23 cellular contexts compared by ENCODE assay signal in genomic region chr6:154512214-154512613, GRCh38. TPM values are rescaled to one million over a fixed set of nuclear protein-coding genes. Genes with fewer than 3 reads are reported as not detected.
A peak's percentile ranks its signal among the peaks of the same experiment; 100 is the strongest.
DNase-seq lines count a peak whose midpoint lies in the region; ATAC-seq, FAIRE-seq and TF ChIP-seq lines count a peak whose summit lies in the region.
"Had no signal": no experiment of that assay in that cellular context is flagged by ENCODE, and none has a peak within 500 bp of the region (broad histone marks: within the 10 kb centered on the region; RNA-seq: fewer than 3 reads in every experiment).

No MANE protein-coding gene starts in this region.

- no peaks in the 10 kb centered on the region for H3K36me3 ChIP-seq in HUES48 (ENCODE audit: control insufficient read depth, insufficient read depth, low read length)
- H3K36me3 ChIP-seq in H1 (ENCODE audit: control insufficient read depth in 2 of 4, insufficient read depth in 4 of 4, low read length in 3 of 4) = peaks cover 0 to 3% (median 0%) of the 10 kb centered on the region in 4 experiments; a peak in 2 of 8 replicates
- no peaks in the 10 kb centered on the region for H3K36me3 ChIP-seq in tibial nerve
- H3K36me3 ChIP-seq: suprapubic skin had no signal

- H3K4ac ChIP-seq in H1 (replicated peaks; ENCODE audit: insufficient read length, low read depth, low read length) = no peak overlapping the region

- H3K4me3 ChIP-seq in HUES48 (ENCODE audit: low read depth, low read length) (peak overlapping the region; percentile 27; the same call in 1 of the 2 replicates), H1 (ENCODE audit: extremely low read depth in 1 of 4, insufficient read depth in 2 of 4, low read depth in 3 of 4, low read length in 4 of 4) (peak overlapping the region in 1 of 4 experiments; percentile 15; a peak in 1 of 8 replicates), tibial nerve (no peak overlapping the region)

- H4K8ac ChIP-seq in H1 (ENCODE audit: extremely low read depth, insufficient read depth, low read length) = no peak overlapping the region

- H3K4me1 Mint-ChIP-seq in nephron = peaks cover 73% of the 10 kb centered on the region

- no peak overlapping the region for H4K91ac ChIP-seq in H1 (replicated peaks; ENCODE audit: insufficient read length, low read length)

- H3K79me1 ChIP-seq in H1 (ENCODE audit: low read depth, low read length) = no peaks in the 10 kb centered on the region

- no peak overlapping the region for H2BK15ac ChIP-seq in H1 (ENCODE audit: low read length)

- WGBS in H1 (ENCODE audit: extremely low coverage in 1 of 2, insufficient coverage in 1 of 2, insufficient read length in 1 of 2, insufficient replicate concordance in 2 of 2, low coverage in 1 of 2, low lambda C conversion rate in 2 of 2, missing lambda C conversion rate in 1 of 2), 2 experiments = 60% methylated on average over 1 of the region's 1 CpG; no CpG with 5 or more reads in 1 of the 2 experiments
- WGBS in tibial nerve, 2 donors = 72 to 85% methylated on average over 1 of the region's 1 CpG

- H2BK5ac ChIP-seq in H1 (ENCODE audit: low read depth, low read length) = no peak overlapping the region

- H3K4me3 Mint-ChIP-seq in nephron = peak overlapping the region; percentile 75 to 98 (median 97)
- H3K4me3 Mint-ChIP-seq: activated CD4-positive, alpha-beta memory T cell treated with anti-CD3 and anti-CD28 coated beads, Interleukin-2, amount 10 ng/mL, durations not matched to agents 7 days and 5 days had no signal

- no peak overlapping the region for H3K23ac ChIP-seq in H1 (ENCODE audit: insufficient read length)

- POLR2A ChIA-PET in H1 (lab: Charles Lee; ENCODE audit: partially characterized antibody) = no interaction called here

- DNase-seq in H1 (ENCODE audit: low read depth in 1 of 2, low spot score in 2 of 2) (no peak), tibial nerve (ENCODE audit: low spot score in 2 of 2) (no peak), caudate nucleus (lab: John Stamatoyannopoulos, UW) (no peak), dedifferentiated amniotic fluid mesenchymal stem cell (ENCODE audit: extremely low spot score) (no peak), DMS79 (lab: John Stamatoyannopoulos, UW) (no peak)
- DNase-seq: activated CD4-positive, alpha-beta memory T cell treated with anti-CD3 and anti-CD28 coated beads, Interleukin-2, amount 10 ng/mL, durations not matched to agents 7 days and 5 days; activated naive CD8-positive, alpha-beta T cell treated with anti-CD3 and anti-CD28 coated beads, Interleukin-2, amount 10 ng/mL, durations not matched to agents 7 days and 5 days; activated T-cell treated with anti-CD3 and anti-CD28 coated beads, Interleukin-2, amount 50 U/mL, for 48 hours; cerebellar nuclear complex; DND-41; MM.1S; natural killer cell; NCI-H187; NCI-H524; retina; stimulated activated CD4-positive, alpha-beta T cell treated with anti-CD3 and anti-CD28 coated beads, Interleukin-2, amount 100 ng/mL, for 48 hours had no signal

- H2AK5ac ChIP-seq in H1 (ENCODE audit: low read depth, low read length) = no peak overlapping the region

- peaks cover 6% of the 10 kb centered on the region for H3K36me3 Mint-ChIP-seq in nephron (ENCODE audit: low read depth)
- H3K36me3 Mint-ChIP-seq: activated naive CD8-positive, alpha-beta T cell treated with anti-CD3 and anti-CD28 coated beads, Interleukin-2, amount 10 ng/mL, durations not matched to agents 7 days and 5 days; natural killer cell had no signal

- no peak for TF ChIP-seq RAD21 in H1 (IDR thresholded peaks at IDR 0.05 in 1 of 2, conservative IDR thresholded peaks at IDR 0.05 in 1 of 2; ENCODE audit: low read depth in 2 of 2, low read length in 2 of 2)

- H3K18ac ChIP-seq in H1 (ENCODE audit: extremely low read depth, low read length) = no peak overlapping the region

- no peak overlapping the region for H2BK20ac ChIP-seq in H1 (ENCODE audit: low read length)

- no peaks in the 10 kb centered on the region for H3K27me3 Mint-ChIP-seq in nephron (ENCODE audit: low read depth)

- H3K27me3 ChIP-seq in HUES48 (ENCODE audit: control insufficient read depth, insufficient read depth, low read length) (peaks cover 68% of the 10 kb centered on the region), H1 (replicated peaks in 1 of 4; ENCODE audit: control insufficient read depth in 3 of 4, extremely low read depth in 1 of 4, insufficient read depth in 3 of 4, low read length in 3 of 4) (peaks cover 8 to 20% (median 19%) of the 10 kb centered on the region in 4 experiments), tibial nerve (no peaks in the 10 kb centered on the region)
- H3K27me3 ChIP-seq: suprapubic skin had no signal

- H3K9me3 ChIP-seq in HUES48 (ENCODE audit: control insufficient read depth, insufficient read depth, low read length) (no peaks in the 10 kb centered on the region), H1 (ENCODE audit: insufficient read depth in 2 of 2, low read depth in 1 of 2, low read length in 1 of 2) (no peaks in the 10 kb centered on the region), tibial nerve (no peaks in the 10 kb centered on the region)
- H3K9me3 ChIP-seq: suprapubic skin had no signal

- no peak overlapping the region for H2BK120ac ChIP-seq in H1 (replicated peaks; ENCODE audit: low read depth, low read length)

- FAIRE-seq in H1 (lab: Jason Lieb, UNC) = no peak
- FAIRE-seq: GM19239 had no signal

- no peak overlapping the region for H3K14ac ChIP-seq in H1 (ENCODE audit: insufficient read length)

- no peak for TF ChIP-seq CTCF in H1 (IDR thresholded peaks at IDR 0.05; ENCODE audit: control extremely low read depth in 1 of 3, insufficient read depth in 1 of 3, low read depth in 1 of 3, low read length in 3 of 3)
- no peak for TF ChIP-seq CTCF in nephron (IDR thresholded peaks at IDR 0.05; ENCODE audit: unreplicated experiment in 3 of 3)
- no peak for TF ChIP-seq CTCF in tibial nerve (IDR thresholded peaks at IDR 0.05)

- H3K4me2 ChIP-seq in H1 (ENCODE audit: insufficient read depth in 1 of 2, low read depth in 2 of 2, low read length in 2 of 2) = no peak overlapping the region; a peak in 1 of 4 replicates

- no peak for ATAC-seq in GM18861 (IDR thresholded peaks at IDR 0.05; ENCODE audit: unreplicated experiment)
- ATAC-seq: natural killer cell had no signal

- H3K27ac ChIP-seq in HUES48 (ENCODE audit: low read depth, low read length) = no peak overlapping the region
- H3K27ac ChIP-seq in H1 (ENCODE audit: low read depth, low read length) = no peak overlapping the region
- H3K27ac ChIP-seq in tibial nerve = peak overlapping the region in 3 of 4 donors; percentile 86 to 96 (median 95)
- no peak overlapping the region for H3K27ac ChIP-seq in caudate nucleus (ENCODE audit: low read depth, low read length)
- H3K27ac ChIP-seq: C4-2B, epithelial cell of prostate, suprapubic skin had no signal

- H3K56ac ChIP-seq in H1 (replicated peaks; ENCODE audit: insufficient read length, low read depth, low read length) = no peak overlapping the region

- H4K20me1 ChIP-seq in H1 (replicated peaks in 1 of 2; ENCODE audit: control insufficient read depth in 1 of 2, insufficient read depth in 2 of 2, low read length in 2 of 2) = peaks cover 2 to 9% of the 10 kb centered on the region in 2 experiments

- peaks cover 10% of the 10 kb centered on the region for H3K23me2 ChIP-seq in H1 (ENCODE audit: low read depth, low read length)

- TF ChIP-seq EP300 in H1 (IDR thresholded peaks at IDR 0.05; ENCODE audit: borderline replicate concordance in 1 of 2, low read depth in 2 of 2, low read length in 2 of 2) (no peak), tibial nerve (IDR thresholded peaks at IDR 0.05) (no peak)

- no peak overlapping the region for H2AFZ ChIP-seq in H1 (ENCODE audit: low read length)

- H3K4me1 ChIP-seq in HUES48 (ENCODE audit: control insufficient read depth, insufficient read depth, low read length) (peaks cover 48% of the 10 kb centered on the region), H1 (replicated peaks in 1 of 4; ENCODE audit: control insufficient read depth in 3 of 4, insufficient read depth in 4 of 4, low read length in 3 of 4) (peaks cover 1 to 22% (median 11%) of the 10 kb centered on the region in 4 experiments; a peak in 6 of 7 replicates), tibial nerve (peaks cover 0 to 38% (median 0%) of the 10 kb centered on the region in 4 donors)

- TF ChIP-seq POLR2A in H1 (IDR thresholded peaks at IDR 0.05; ENCODE audit: control extremely low read depth in 1 of 2, low read depth in 2 of 2, low read length in 2 of 2) (no peak; a peak in 1 of 3 replicates), tibial nerve (IDR thresholded peaks at IDR 0.05) (no peak)

- H3K9me3 Mint-ChIP-seq in nephron = no peaks in the 10 kb centered on the region
- H3K9me3 Mint-ChIP-seq: activated CD4-positive, alpha-beta memory T cell treated with anti-CD3 and anti-CD28 coated beads, Interleukin-2, amount 10 ng/mL, durations not matched to agents 7 days and 5 days; activated naive CD8-positive, alpha-beta T cell treated with anti-CD3 and anti-CD28 coated beads, Interleukin-2, amount 10 ng/mL, durations not matched to agents 7 days and 5 days; natural killer cell had no signal

- peaks cover 0 to 14% of the 10 kb centered on the region in 2 experiments; a peak in 3 of 4 replicates for H3K79me2 ChIP-seq in H1 (ENCODE audit: control insufficient read depth in 1 of 2, insufficient read depth in 2 of 2, low read length in 2 of 2)

- CTCF ChIA-PET in H1 (lab: Charles Lee; ENCODE audit: partially characterized antibody) = interaction anchor here (0.5 to 5.9 kb wide), 4 partner anchors 11 to 1457 kb away, joined by 3 to 45 read pairs (median 4); no protein-coding TSS in a partner anchor

- H2BK12ac ChIP-seq in H1 (ENCODE audit: low read depth, low read length) = no peak overlapping the region

- peak overlapping the region; percentile 93 to 99 (median 97) for H3K27ac Mint-ChIP-seq in nephron
- H3K27ac Mint-ChIP-seq: activated CD4-positive, alpha-beta memory T cell treated with anti-CD3 and anti-CD28 coated beads, Interleukin-2, amount 10 ng/mL, durations not matched to agents 7 days and 5 days; activated naive CD8-positive, alpha-beta T cell treated with anti-CD3 and anti-CD28 coated beads, Interleukin-2, amount 10 ng/mL, durations not matched to agents 7 days and 5 days; natural killer cell had no signal

- no peak overlapping the region for H4K5ac ChIP-seq in H1 (ENCODE audit: insufficient read length, low read depth, low read length)

- H3K9ac ChIP-seq in HUES48 (ENCODE audit: low read depth, low read length) (no peak overlapping the region), H1 (replicated peaks in 1 of 4; ENCODE audit: extremely low read depth in 1 of 4, low read depth in 3 of 4, low read length in 3 of 4) (no peak overlapping the region)

TF ChIP-seq in H1, 55 proteins besides CTCF, POLR2A, EP300 and RAD21 (continues in another document):
- TF ChIP-seq SP2 (IDR thresholded peaks at IDR 0.05; ENCODE audit: low read length) = no peak

RNA-seq across cellular contexts. Expression of gene CNKSR3, which starts 1.7 kb away (rescaled TPM):
- 6.2 and 6.3 TPM in 2 replicates for total RNA-seq in H1 (2021; fragmentation: NEBNext Ultra II Directional; extraction: Animal tissue kit (Norgen Biotek cat#: 25700))
- polyA plus RNA-seq in H1 (2011; rRNA removed) = 1.2 and 2.1 TPM in 2 replicates
- 1.6 TPM for polyA plus RNA-seq in H1 (2011; cell fraction: cytosol; rRNA removed)
- 2.1 TPM for polyA plus RNA-seq in H1 (2011; cell fraction: nucleus; rRNA removed)
- polyA plus RNA-seq in H1 (2012, experiment 1 of 2) = 4.4 to 5.5 TPM (median 5.0 TPM) in 4 replicates
- polyA plus RNA-seq in H1 (2012, experiment 2 of 2) = 1.6 TPM
- polyA plus RNA-seq in H1 (2013, experiment 1 of 2) = 2.2 TPM
- polyA plus RNA-seq in H1 (2013, experiment 2 of 2) = 1.7 TPM
- polyA minus RNA-seq in H1 (2011; rRNA and poly(A)+ RNA removed) = 3.2 TPM in 2 replicates
- 1.7 TPM for polyA minus RNA-seq in H1 (2011; cell fraction: cytosol; rRNA and poly(A)+ RNA removed)
- polyA minus RNA-seq in H1 (2011; cell fraction: nucleus; rRNA and poly(A)+ RNA removed) = 2.1 TPM
- 10 to 100 TPM; 11.7 to 22.7 (median 13.7) TPM for total RNA-seq in tibial nerve
- total RNA-seq: activated CD4-positive, alpha-beta memory T cell treated with anti-CD3 and anti-CD28 coated beads, Interleukin-2, amount 10 ng/mL, durations not matched to agents 7 days and 5 days; activated naive CD8-positive, alpha-beta T cell treated with anti-CD3 and anti-CD28 coated beads, Interleukin-2, amount 10 ng/mL, durations not matched to agents 7 days and 5 days had no signal

Comparison
In these comparisons a context has a peak if more than half of its experiments do, and no peak if none do; other contexts are left out.
1. H3K27ac ChIP-seq: peak in tibial nerve (3 of 4); none in HUES48 (single experiment), H1 (single experiment) and caudate nucleus (single experiment).